Comparison of ENCODE assay signal across 8 cellular contexts in the genomic region with DNA sequence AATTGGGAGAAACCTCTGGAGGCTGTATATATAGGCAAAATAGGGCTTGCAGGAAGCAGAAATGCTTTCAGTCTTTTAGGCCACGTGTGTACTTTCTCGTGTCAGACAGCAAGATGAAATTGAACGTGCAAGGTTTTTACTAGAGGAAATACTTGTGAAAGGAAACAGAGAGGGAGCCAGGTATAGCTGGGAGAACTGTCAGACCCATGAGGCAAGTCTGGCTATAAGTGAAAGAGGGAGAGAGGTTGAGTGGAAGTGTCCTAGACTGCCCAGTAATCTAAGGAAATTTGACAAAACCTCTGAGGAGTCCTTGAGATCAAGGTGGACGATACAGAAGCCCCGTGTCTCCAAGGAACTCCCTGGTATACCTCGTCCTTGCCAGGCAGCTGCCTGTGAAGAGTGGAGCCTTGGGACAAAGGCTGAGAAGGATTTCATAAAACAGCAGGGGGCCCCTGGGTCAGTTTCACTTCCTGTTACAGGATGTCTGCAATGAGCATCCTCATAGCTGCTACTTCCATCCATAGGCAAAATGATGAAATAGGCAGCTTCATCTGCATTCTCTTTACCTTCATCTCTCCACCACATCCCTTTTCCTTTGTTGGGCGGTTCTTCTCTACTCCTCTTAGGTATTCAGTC.
DNase-seq lines count a peak whose midpoint lies in the region; ATAC-seq, FAIRE-seq and TF ChIP-seq lines count a peak whose summit lies in the region.

No MANE protein-coding gene starts in this region.

- no peaks in the 10 kb centered on the region for H3K9me3 ChIP-seq in NT2/D1 (ENCODE audit: insufficient read depth, low read length)
- H3K9me3 ChIP-seq in tibial nerve = peaks cover 0 to 2% (median 0%) of the 10 kb centered on the region in 4 donors
- no peaks in the 10 kb centered on the region for H3K9me3 ChIP-seq in mesenchymal stem cell (ENCODE audit: control insufficient read depth, low read length)

- no peak overlapping the region for H3K23ac ChIP-seq in mesenchymal stem cell (ENCODE audit: low read length in 2 of 2)

- no peak overlapping the region for H2AFZ ChIP-seq in mesenchymal stem cell (ENCODE audit: low read depth, low read length)

- DNase-seq in stimulated activated CD4-positive, alpha-beta T cell treated with anti-CD3 and anti-CD28 coated beads, Interleukin-15, amount 100 ng/mL, for 24 hours = peak; percentile 8
- no peak for DNase-seq in stimulated activated CD4-positive, alpha-beta T cell treated with anti-CD3 and anti-CD28 coated beads, Interleukin-2, amount 100 ng/mL, for 48 hours
- peak; percentile 22 for DNase-seq in NT2/D1 (ENCODE audit: low read depth, low spot score)
- DNase-seq in tibial nerve (ENCODE audit: low spot score in 2 of 2) = no peak
- no peak for DNase-seq in RCC 7860 (ENCODE audit: low spot score)
- DNase-seq in mesenchymal stem cell = no peak
- DNase-seq in activated CD8-positive, alpha-beta memory T cell treated with anti-CD3 and anti-CD28 coated beads, Interleukin-2, amount 50 U/mL, for 4 hours = no peak

- H2BK5ac ChIP-seq in mesenchymal stem cell (ENCODE audit: low read depth, low read length, poor library complexity, severe bottlenecking) = no peak overlapping the region

- no peak for TF ChIP-seq CTCF in tibial nerve (IDR thresholded peaks at IDR 0.05)

- H2BK120ac ChIP-seq in mesenchymal stem cell (ENCODE audit: low read depth, low read length) = no peak overlapping the region

- H3K9ac ChIP-seq in NT2/D1 (ENCODE audit: insufficient read length, low read depth) = no peak overlapping the region
- no peak overlapping the region for H3K9ac ChIP-seq in mesenchymal stem cell (ENCODE audit: low read length)

- H4K91ac ChIP-seq in mesenchymal stem cell (ENCODE audit: low read length) = no peak overlapping the region

- H2BK15ac ChIP-seq in mesenchymal stem cell (ENCODE audit: low read depth, poor library complexity, severe bottlenecking) = no peak overlapping the region

- no peak for FAIRE-seq in RCC 7860 (lab: Jason Lieb, UNC)

- H3K27ac ChIP-seq in tibial nerve (no peak overlapping the region), mesenchymal stem cell (ENCODE audit: low read length, poor library complexity, severe bottlenecking) (no peak overlapping the region)

- H3K4me2 ChIP-seq in mesenchymal stem cell (ENCODE audit: low read length, poor library complexity, severe bottlenecking) = no peak overlapping the region

- no peak overlapping the region for H2BK12ac ChIP-seq in mesenchymal stem cell (ENCODE audit: low read length in 2 of 2)

- no peak for TF ChIP-seq EP300 in tibial nerve (IDR thresholded peaks at IDR 0.05)

- ATAC-seq in HG03025 (IDR thresholded peaks at IDR 0.05; ENCODE audit: low FRiP score, unreplicated experiment) = peak; percentile 82

- no peak overlapping the region for H3K4ac ChIP-seq in mesenchymal stem cell (ENCODE audit: low read depth in 1 of 2, low read length in 2 of 2)

- H3K4me1 ChIP-seq in NT2/D1 (ENCODE audit: insufficient read depth, insufficient read length) (no peaks in the 10 kb centered on the region), tibial nerve (no peaks in the 10 kb centered on the region), mesenchymal stem cell (ENCODE audit: control insufficient read depth, insufficient read depth, low read depth, low read length) (no peaks in the 10 kb centered on the region)

- no peak overlapping the region for H3K18ac ChIP-seq in mesenchymal stem cell (ENCODE audit: low read depth in 1 of 2, low read length in 2 of 2)

- H3K36me3 ChIP-seq in NT2/D1 (ENCODE audit: insufficient read depth, insufficient read length, low read length) = no peaks in the 10 kb centered on the region
- no peaks in the 10 kb centered on the region for H3K36me3 ChIP-seq in tibial nerve
- H3K36me3 ChIP-seq in mesenchymal stem cell (ENCODE audit: control insufficient read depth in 1 of 2, insufficient read depth in 2 of 2, low read depth in 1 of 2, low read length in 2 of 2) = no peaks in the 10 kb centered on the region

- H3K27me3 ChIP-seq in NT2/D1 (ENCODE audit: insufficient read depth, insufficient read length) = no peaks in the 10 kb centered on the region
- H3K27me3 ChIP-seq in tibial nerve = no peaks in the 10 kb centered on the region
- no peaks in the 10 kb centered on the region for H3K27me3 ChIP-seq in mesenchymal stem cell (ENCODE audit: control insufficient read depth in 1 of 2, insufficient read depth in 1 of 2, low read length in 2 of 2)

- TF ChIP-seq POLR2A in tibial nerve (IDR thresholded peaks at IDR 0.05) = no peak

- no peak overlapping the region for H4K8ac ChIP-seq in mesenchymal stem cell (ENCODE audit: low read length)

- H2AK5ac ChIP-seq in mesenchymal stem cell (ENCODE audit: low read length, severe bottlenecking) = no peak overlapping the region

- no peaks in the 10 kb centered on the region for H3K79me1 ChIP-seq in mesenchymal stem cell (replicated peaks; ENCODE audit: low read length, poor library complexity, severe bottlenecking)

- 50 to 55% methylated on average over 7 of the region's 7 CpGs for WGBS in tibial nerve, 2 donors
- 69% methylated on average over 7 of the region's 7 CpGs for WGBS in mesenchymal stem cell

- no peak overlapping the region for H3K14ac ChIP-seq in mesenchymal stem cell (ENCODE audit: low read length in 2 of 2)

- H3K4me3 ChIP-seq in NT2/D1 (ENCODE audit: insufficient read length, low read depth) (no peak overlapping the region), tibial nerve (no peak overlapping the region), mesenchymal stem cell (ENCODE audit: insufficient read depth in 1 of 2, low read depth in 1 of 2, low read length in 2 of 2) (no peak overlapping the region)

Comparison
In these comparisons a context has a peak if more than half of its experiments do, and no peak if none do; other contexts are left out.
1. DNase-seq: peak in stimulated activated CD4-positive, alpha-beta T cell treated with anti-CD3 and anti-CD28 coated beads, Interleukin-15, amount 100 ng/mL, for 24 hours (single experiment) and NT2/D1 (single experiment); none in stimulated activated CD4-positive, alpha-beta T cell treated with anti-CD3 and anti-CD28 coated beads, Interleukin-2, amount 100 ng/mL, for 48 hours (0 of 2), tibial nerve (0 of 2), RCC 7860 (single experiment), mesenchymal stem cell (single experiment) and activated CD8-positive, alpha-beta memory T cell treated with anti-CD3 and anti-CD28 coated beads, Interleukin-2, amount 50 U/mL, for 4 hours (single experiment).